ENCODE assay signal across 12 cellular contexts in genomic region chr6:1738682-1739081, GRCh38.
"Had no signal": no experiment of that assay in that cellular context is flagged by ENCODE, and none has a peak within 500 bp of the region (broad histone marks: within the 10 kb centered on the region; RNA-seq: fewer than 3 reads in every experiment).

No MANE protein-coding gene starts in this region.

- DNase-seq: activated CD4-positive, alpha-beta memory T cell treated with anti-CD3 and anti-CD28 coated beads, Interleukin-2, amount 10 ng/mL, durations not matched to agents 7 days and 5 days; activated CD4-positive, alpha-beta T cell treated with anti-CD3 and anti-CD28 coated beads for 36 hours; activated gamma-delta T cell; activated T-cell treated with anti-CD3 and anti-CD28 coated beads, Interleukin-2, amount 50 U/mL, for 48 hours; amygdala; hippocampal formation; mesendoderm; nephron progenitor cell; ovary; tibial artery had no signal

- H3K4me1 ChIP-seq: tibial artery, vagina had no signal

- H3K27ac ChIP-seq: ovary, skin epidermis, tibial artery, vagina had no signal

- H3K9me3 ChIP-seq: ovary, tibial artery, vagina had no signal

- H3K4me3 ChIP-seq: ovary, skin epidermis, tibial artery, vagina had no signal

- H3K27me3 ChIP-seq: ovary, tibial artery, vagina had no signal

- ATAC-seq: activated CD4-positive, alpha-beta T cell treated with anti-CD3 and anti-CD28 coated beads for 36 hours had no signal

- H3K36me3 ChIP-seq: ovary, tibial artery, vagina had no signal
